8 cellular contexts compared by ENCODE assay signal in genomic region chr2:174985624-174986023, GRCh38. TPM values are rescaled to one million over a fixed set of nuclear protein-coding genes. Genes with fewer than 3 reads are reported as not detected.
DNase-seq lines count a peak whose midpoint lies in the region; ATAC-seq and TF ChIP-seq lines count a peak whose summit lies in the region.

No MANE protein-coding gene starts in this region.

- H3K27ac ChIP-seq in mammary epithelial cell (ENCODE audit: insufficient read depth, low read depth, low read length): no peak overlapping the region
- no peak overlapping the region for H3K27ac ChIP-seq in lung (ENCODE audit: low read depth in 1 of 2, low read length in 1 of 2)

- intact Hi-C loops in mammary epithelial cell (cut with micrococcal nuclease): loop anchor here (1.0 to 2.0 kb wide), 3 partner anchors 214 to 285 kb away; no protein-coding TSS in a partner anchor

- H3K36me3 ChIP-seq in mammary epithelial cell (ENCODE audit: insufficient read depth, low read length) (no peaks in the 10 kb centered on the region), lung (ENCODE audit: control insufficient read depth in 2 of 2, insufficient read depth in 2 of 2, low read length in 2 of 2) (no peaks in the 10 kb centered on the region)

- peak; percentile 16 for DNase-seq in AG20443 (ENCODE audit: low spot score)
- DNase-seq in mammary epithelial cell: no peak
- no peak for DNase-seq in lung (ENCODE audit: low spot score)
- DNase-seq in activated gamma-delta T cell treated with Interleukin-2 at 50 U/mL for 16 hours: no peak
- DNase-seq in NCI-H774 (lab: John Stamatoyannopoulos, UW): no peak

- H4K20me1 ChIP-seq in mammary epithelial cell (ENCODE audit: insufficient read depth, low read length): no peaks in the 10 kb centered on the region

- 95% methylated on average over 2 of the region's 2 CpGs for WGBS in mammary epithelial cell (ENCODE audit: low coverage, missing lambda C conversion rate)
- 58 to 84% methylated on average over 2 of the region's 2 CpGs for WGBS in lung, 2 donors

- BruUV-seq in mammary epithelial cell (replicated peaks; lab: Mats Ljungman, UMichigan): no TSS peak

- no peaks in the 10 kb centered on the region for H3K4me1 ChIP-seq in mammary epithelial cell (ENCODE audit: insufficient read depth, low read length)
- no peaks in the 10 kb centered on the region for H3K4me1 ChIP-seq in lung (ENCODE audit: control insufficient read depth in 2 of 2, insufficient read depth in 2 of 2, low read length in 2 of 2)

- no peaks in the 10 kb centered on the region for H3K27me3 ChIP-seq in mammary epithelial cell (ENCODE audit: insufficient read depth, low read length)
- no peaks in the 10 kb centered on the region for H3K27me3 ChIP-seq in lung (ENCODE audit: control insufficient read depth, insufficient read depth)

- H3K9me3 ChIP-seq in mammary epithelial cell (replicated peaks; ENCODE audit: insufficient read depth, low read length): no peaks in the 10 kb centered on the region
- no peaks in the 10 kb centered on the region for H3K9me3 ChIP-seq in lung (ENCODE audit: control insufficient read depth in 2 of 2, insufficient read depth in 1 of 2, low read length in 1 of 2)

- no peak overlapping the region for H3K9ac ChIP-seq in mammary epithelial cell (ENCODE audit: insufficient read depth, low read length)

- no peak for ATAC-seq in lung (ENCODE audit: insufficient read depth, low FRiP score)
- ATAC-seq in HG02885 (IDR thresholded peaks at IDR 0.05; ENCODE audit: poor library complexity, unreplicated experiment): no peak
- ATAC-seq in GM18519 (IDR thresholded peaks at IDR 0.05; ENCODE audit: low FRiP score, unreplicated experiment): no peak

- no peaks in the 10 kb centered on the region for H3K79me2 ChIP-seq in mammary epithelial cell (ENCODE audit: insufficient read depth, low read length)

- H3K4me3 ChIP-seq in mammary epithelial cell (replicated peaks in 1 of 3; ENCODE audit: insufficient read depth in 1 of 3, low read depth in 2 of 3, low read length in 3 of 3) (no peak overlapping the region), lung (no peak overlapping the region)

- TF ChIP-seq CTCF in mammary epithelial cell (conservative IDR thresholded peaks at IDR 0.05 in 1 of 2, IDR thresholded peaks at IDR 0.05 in 1 of 2; ENCODE audit: extremely low read depth in 1 of 2, insufficient read depth in 1 of 2, low read depth in 1 of 2, low read length in 2 of 2): peak; percentile 38 to 55
- TF ChIP-seq CTCF in lung (IDR thresholded peaks at IDR 0.05; ENCODE audit: control extremely low read depth, extremely low read depth): peak; percentile 8

- TF ChIP-seq EP300 in Ishikawa (IDR thresholded peaks at IDR 0.05; ENCODE audit: borderline replicate concordance): no peak

- no peak overlapping the region for H3K4me2 ChIP-seq in mammary epithelial cell (ENCODE audit: insufficient read depth, low read depth, low read length)

- H2AFZ ChIP-seq in mammary epithelial cell (ENCODE audit: low read depth, low read length): no peak overlapping the region

- CTCF ChIA-PET in mammary epithelial cell (lab: Charles Lee; ENCODE audit: low non-redundant PET): no interaction called here

- in situ Hi-C loops in mammary epithelial cell (cut with MboI; ENCODE audit: low sequenced_read_pairs in 2 of 2): loop anchor here in 1 of 2 donors (5.0 kb wide), 1 partner anchor 213 kb away; no protein-coding TSS in a partner anchor

- dilution Hi-C loops in mammary epithelial cell (cut with HindIII; ENCODE audit: low sequenced_read_pairs): no loop called here

- peak; percentile 81 for TF ChIP-seq RAD21 in Ishikawa (IDR thresholded peaks at IDR 0.05; ENCODE audit: low read depth)

TF ChIP-seq in Ishikawa, 13 proteins besides CTCF, POLR2A, EP300 and RAD21:
- TF ChIP-seq TEAD4 (IDR thresholded peaks at IDR 0.05): no peak
- no peak for TF ChIP-seq NFIC (IDR thresholded peaks at IDR 0.05)
- no peak for TF ChIP-seq CEBPB (IDR thresholded peaks at IDR 0.05)
- TF ChIP-seq USF1 (IDR thresholded peaks at IDR 0.05): no peak
- no peak for TF ChIP-seq ZBTB7A (IDR thresholded peaks at IDR 0.05; ENCODE audit: low read depth)
- TF ChIP-seq REST (IDR thresholded peaks at IDR 0.05; ENCODE audit: low read depth): no peak
- TF ChIP-seq CREB1 (IDR thresholded peaks at IDR 0.05; ENCODE audit: low read depth): no peak
- no peak for TF ChIP-seq FOXM1 (IDR thresholded peaks at IDR 0.05; ENCODE audit: borderline replicate concordance, low read depth)
- no peak for TF ChIP-seq EGR1 (IDR thresholded peaks at IDR 0.05)
- no peak for TF ChIP-seq MAX (IDR thresholded peaks at IDR 0.05)
- TF ChIP-seq TAF1 (IDR thresholded peaks at IDR 0.05; ENCODE audit: low read depth): no peak
- TF ChIP-seq YY1 (IDR thresholded peaks at IDR 0.05; ENCODE audit: low read depth): no peak
- TF ChIP-seq TCF12 (IDR thresholded peaks at IDR 0.05; ENCODE audit: low read depth): no peak
TF ChIP-seq in Ishikawa: peak in this region for 0.

RNA-seq across cellular contexts. Expression of gene CHN1, which starts 19.6 kb away (rescaled TPM):
- total RNA-seq in mammary epithelial cell (1 to 10 TPM; 2.3 to 4.5 TPM), lung (10 to 100 TPM; 15.2 to 80.9 TPM)
- polyA plus RNA-seq in mammary epithelial cell (8.2 TPM), lung (10 to 100 TPM in 1 of 2 donors, 1 to 10 TPM in 1; 6.8 to 13.8 TPM)
- 1.8 TPM for polyA minus RNA-seq in mammary epithelial cell
